Comparison of ENCODE assay signal across 16 cellular contexts in genomic region chr1:9375912-9376311, GRCh38.
DNase-seq lines count a peak whose midpoint lies in the region; ATAC-seq, FAIRE-seq and TF ChIP-seq lines count a peak whose summit lies in the region.
"Had no signal": no experiment of that assay in that cellular context is flagged by ENCODE, and none has a peak within 500 bp of the region (broad histone marks: within the 10 kb centered on the region; RNA-seq: fewer than 3 reads in every experiment).

No MANE protein-coding gene starts in this region.

- H3K27ac ChIP-seq in angular gyrus (ENCODE audit: low read depth, low read length) (peak overlapping the region; percentile 52), gastroesophageal sphincter (peak overlapping the region; percentile 90 to 97 (median 95)), testis (peak overlapping the region; percentile 6 to 72), left lung (peak overlapping the region in 1 of 2 donors; percentile 57)
- H3K27ac ChIP-seq: PC-9 had no signal

- peaks cover 53% of the 10 kb centered on the region for H3K4me1 Mint-ChIP-seq in nephron

- peak overlapping the region in 1 of 3 experiments; percentile 48 for H3K4me3 Mint-ChIP-seq in nephron
- H3K4me3 Mint-ChIP-seq: H9; natural killer cell treated with Interleukin-12 subunit alpha and Interleukin-12 subunit beta and Interleukin-15 and Interleukin-18, amount 100 ng/mL, for 72 hours; T-helper 1 cell treated with Interleukin-12 subunit alpha and Interleukin-12 subunit beta and Interleukin-4 antibody, amounts not matched to agents 30 μg/mL and 1 μg/mL, for 36 hours had no signal

- peak; percentile 68 for DNase-seq in testis
- no peak for DNase-seq in NCI-H2196 (lab: John Stamatoyannopoulos, UW; ENCODE audit: unreplicated experiment)
- no peak for DNase-seq in urothelium cell line (ENCODE audit: low spot score)
- DNase-seq in left lung = no peak
- no peak for DNase-seq in activated T-cell treated with anti-CD3 and anti-CD28 coated beads for 4 hours
- DNase-seq: activated CD4-positive, alpha-beta T cell treated with anti-CD3 and anti-CD28 coated beads for 48 hours; H9; NCI-H446 treated with DMSO at 0.1 percent for 48 hours; PC-9; stimulated activated CD4-positive, alpha-beta T cell treated with anti-CD3 and anti-CD28 coated beads, Interleukin-15, amount 100 ng/mL, for 24 hours had no signal

- H3K9me3 Mint-ChIP-seq in nephron = no peaks in the 10 kb centered on the region
- H3K9me3 Mint-ChIP-seq: H9; natural killer cell treated with Interleukin-12 subunit alpha and Interleukin-12 subunit beta and Interleukin-15 and Interleukin-18, amount 100 ng/mL, for 72 hours; T-helper 1 cell treated with Interleukin-12 subunit alpha and Interleukin-12 subunit beta and Interleukin-4 antibody, amounts not matched to agents 30 μg/mL and 1 μg/mL, for 36 hours had no signal

- H3K4me3 ChIP-seq in gastroesophageal sphincter (no peak overlapping the region), testis (no peak overlapping the region), left lung (no peak overlapping the region)
- H3K4me3 ChIP-seq: PC-9 had no signal

- TF ChIP-seq CTCF in gastroesophageal sphincter (IDR thresholded peaks at IDR 0.05) (no peak), nephron (IDR thresholded peaks at IDR 0.05; ENCODE audit: unreplicated experiment in 3 of 3) (no peak), testis (IDR thresholded peaks at IDR 0.05) (no peak), left lung (IDR thresholded peaks at IDR 0.05) (no peak)

- H3K9me3 ChIP-seq in gastroesophageal sphincter (no peaks in the 10 kb centered on the region), testis (no peaks in the 10 kb centered on the region), left lung (no peaks in the 10 kb centered on the region)

- no peak for TF ChIP-seq POLR2A in gastroesophageal sphincter (IDR thresholded peaks at IDR 0.05)
- no peak for TF ChIP-seq POLR2A in testis (IDR thresholded peaks at IDR 0.05)

- no peak for TF ChIP-seq EP300 in gastroesophageal sphincter (IDR thresholded peaks at IDR 0.05)

- ATAC-seq in gastroesophageal sphincter (no peak), left lung (no peak)
- ATAC-seq: natural killer cell treated with Interleukin-12 subunit alpha and Interleukin-12 subunit beta and Interleukin-15 and Interleukin-18, amount 100 ng/mL, for 72 hours had no signal

- 20 to 36% methylated on average over 1 to 4 of the region's 15 CpGs for WGBS in gastroesophageal sphincter (ENCODE audit: low coverage in 1 of 2), 2 donors
- 64 to 80% methylated on average over 1 to 15 of the region's 15 CpGs for WGBS in testis, 2 donors

- H3K36me3 Mint-ChIP-seq in nephron (ENCODE audit: low read depth) = no peaks in the 10 kb centered on the region
- H3K36me3 Mint-ChIP-seq: natural killer cell treated with Interleukin-12 subunit alpha and Interleukin-12 subunit beta and Interleukin-15 and Interleukin-18, amount 100 ng/mL, for 72 hours had no signal

- no peaks in the 10 kb centered on the region for H3K27me3 ChIP-seq in gastroesophageal sphincter
- no peaks in the 10 kb centered on the region for H3K27me3 ChIP-seq in testis
- H3K27me3 ChIP-seq in left lung = no peaks in the 10 kb centered on the region

- intact Hi-C loops in testis (cut with DNase I; ENCODE audit: low total_unique reads) = loop anchor here (10.0 kb wide), 2 partner anchors 49 to 61 kb away; no protein-coding TSS in a partner anchor
- intact Hi-C loops in left lung (cut with DNase I) = no loop called here

- H3K27me3 Mint-ChIP-seq in nephron (ENCODE audit: low read depth) = peaks cover 6% of the 10 kb centered on the region

- H3K36me3 ChIP-seq in gastroesophageal sphincter (no peaks in the 10 kb centered on the region), testis (ENCODE audit: low read depth, missing control alignments) (no peaks in the 10 kb centered on the region), left lung (no peaks in the 10 kb centered on the region)

- peaks cover 13 to 86% (median 63%) of the 10 kb centered on the region in 3 donors for H3K4me1 ChIP-seq in gastroesophageal sphincter
- peaks cover 30% of the 10 kb centered on the region for H3K4me1 ChIP-seq in testis
- peaks cover 14 to 15% of the 10 kb centered on the region in 2 donors for H3K4me1 ChIP-seq in left lung

- no peak for FAIRE-seq in urothelium cell line (lab: Jason Lieb, UNC)
- FAIRE-seq: G401.6 had no signal

- peak overlapping the region; percentile 82 to 91 (median 90) for H3K27ac Mint-ChIP-seq in nephron
- H3K27ac Mint-ChIP-seq: H9; natural killer cell treated with Interleukin-12 subunit alpha and Interleukin-12 subunit beta and Interleukin-15 and Interleukin-18, amount 100 ng/mL, for 72 hours; T-helper 1 cell treated with Interleukin-12 subunit alpha and Interleukin-12 subunit beta and Interleukin-4 antibody, amounts not matched to agents 30 μg/mL and 1 μg/mL, for 36 hours had no signal
